ENCODE assay signal across 16 cellular contexts in genomic region chr3:42019953-42020260, GRCh38. TPM values are rescaled to one million over a fixed set of nuclear protein-coding genes. Genes with fewer than 3 reads are reported as not detected.
DNase-seq lines count a peak whose midpoint lies in the region; ATAC-seq and TF ChIP-seq lines count a peak whose summit lies in the region.
"Had no signal": no experiment of that assay in that cellular context is flagged by ENCODE, and none has a peak within 500 bp of the region (broad histone marks: within the 10 kb centered on the region; RNA-seq: fewer than 3 reads in every experiment).

No MANE protein-coding gene starts in this region.

- BruUV-seq in mammary epithelial cell (replicated peaks; lab: Mats Ljungman, UMichigan) = no TSS peak

- ATAC-seq in heart left ventricle = no peak
- ATAC-seq in left cardiac atrium = no peak

- dilution Hi-C loops in mammary epithelial cell (cut with HindIII; ENCODE audit: low sequenced_read_pairs) = no loop called here

- intact Hi-C loops in heart left ventricle (cut with DNase I) = loop anchor here in 9 of 10 donors (5.0 to 10.0 kb wide), 8 partner anchors 32 to 175 kb away; partner anchors contain the start of gene ULK4 (in 2 of the 9)
- intact Hi-C loops in left cardiac atrium (cut with DNase I) = loop anchor here in 1 of 2 donors (5.0 to 10.0 kb wide), 2 partner anchors 42 to 125 kb away; no protein-coding TSS in a partner anchor
- intact Hi-C loops in mammary epithelial cell (cut with micrococcal nuclease) = loop anchor here (2.0 kb wide), 1 partner anchor 71 kb away; the partner anchor contains the start of gene TRAK1
- intact Hi-C loops in thyroid gland (cut with DNase I) = loop anchor here (10.0 kb wide), 1 partner anchor 55 kb away; the partner anchor contains the start of gene ULK4

- H3K27ac ChIP-seq in heart left ventricle (peak overlapping the region in 11 of 12 donors; percentile 7 to 91 (median 52)), mammary epithelial cell (ENCODE audit: insufficient read depth, low read depth, low read length) (peak overlapping the region; percentile 75), thyroid gland (peak overlapping the region in 2 of 3 donors; percentile 65 to 67)
- H3K27ac ChIP-seq: HL-60 had no signal

- H3K36me3 ChIP-seq in heart left ventricle = no peaks in the 10 kb centered on the region
- no peaks in the 10 kb centered on the region for H3K36me3 ChIP-seq in mammary epithelial cell (ENCODE audit: insufficient read depth, low read length)
- no peaks in the 10 kb centered on the region for H3K36me3 ChIP-seq in thyroid gland
- H3K36me3 ChIP-seq: pancreas had no signal

- in situ Hi-C loops in mammary epithelial cell (cut with MboI; ENCODE audit: low sequenced_read_pairs in 2 of 2) = loop anchor here in 1 of 2 donors (10.0 kb wide), 1 partner anchor 75 kb away; the partner anchor contains the start of gene TRAK1

- TF ChIP-seq CTCF in heart left ventricle (IDR thresholded peaks at IDR 0.05) = no peak
- no peak for TF ChIP-seq CTCF in mammary epithelial cell (conservative IDR thresholded peaks at IDR 0.05 in 1 of 2, IDR thresholded peaks at IDR 0.05 in 1 of 2; ENCODE audit: extremely low read depth in 1 of 2, insufficient read depth in 1 of 2, low read depth in 1 of 2, low read length in 2 of 2)
- TF ChIP-seq CTCF in thyroid gland (IDR thresholded peaks at IDR 0.05) = no peak

- H3K27me3 ChIP-seq in heart left ventricle = no peaks in the 10 kb centered on the region
- no peaks in the 10 kb centered on the region for H3K27me3 ChIP-seq in mammary epithelial cell (ENCODE audit: insufficient read depth, low read length)
- no peaks in the 10 kb centered on the region for H3K27me3 ChIP-seq in thyroid gland
- H3K27me3 ChIP-seq: body of pancreas, pancreas had no signal

- TF ChIP-seq POLR2A in heart left ventricle (IDR thresholded peaks at IDR 0.05) = no peak
- TF ChIP-seq POLR2A in thyroid gland (IDR thresholded peaks at IDR 0.05) = no peak

- H3K9ac ChIP-seq in mammary epithelial cell (ENCODE audit: insufficient read depth, low read length) = no peak overlapping the region

- no peak for DNase-seq in heart left ventricle
- no peak for DNase-seq in left cardiac atrium
- no peak for DNase-seq in mammary epithelial cell
- DNase-seq in myocyte (ENCODE audit: low read depth) = peak; percentile 40
- DNase-seq in thyroid gland = no peak
- DNase-seq in activated T-cell treated with anti-CD3 and anti-CD28 coated beads, Interleukin-2, amount 50 U/mL, for 1 hour = no peak
- DNase-seq in NCI-H2029 treated with DMSO at 0.1 percent for 48 hours (lab: John Stamatoyannopoulos, UW) = no peak
- no peak for DNase-seq in effector CD4-positive, alpha-beta T cell
- DNase-seq: CD4-positive, CD25-positive, alpha-beta regulatory T cell; Kasumi-1; midbrain; NCI-H1436 treated with DMSO at 0.1 percent for 48 hours; NCI-H446 had no signal

- peak overlapping the region; percentile 77 for H3K4me2 ChIP-seq in mammary epithelial cell (ENCODE audit: insufficient read depth, low read depth, low read length)

- H2AFZ ChIP-seq in mammary epithelial cell (ENCODE audit: low read depth, low read length) = no peak overlapping the region

- peaks cover 0 to under 1% (median 0%) of the 10 kb centered on the region in 12 donors for H3K9me3 ChIP-seq in heart left ventricle
- H3K9me3 ChIP-seq in mammary epithelial cell (replicated peaks; ENCODE audit: insufficient read depth, low read length) = no peaks in the 10 kb centered on the region
- no peaks in the 10 kb centered on the region for H3K9me3 ChIP-seq in thyroid gland
- H3K9me3 ChIP-seq: body of pancreas, pancreas had no signal

- H3K4me3 ChIP-seq in heart left ventricle = no peak overlapping the region
- H3K4me3 ChIP-seq in mammary epithelial cell (replicated peaks in 1 of 3; ENCODE audit: insufficient read depth in 1 of 3, low read depth in 2 of 3, low read length in 3 of 3) = no peak overlapping the region
- no peak overlapping the region for H3K4me3 ChIP-seq in thyroid gland (replicated peaks in 1 of 3)
- H3K4me3 ChIP-seq: body of pancreas, pancreas had no signal

- peaks cover 91% of the 10 kb centered on the region for H3K79me2 ChIP-seq in mammary epithelial cell (ENCODE audit: insufficient read depth, low read length)

- no peaks in the 10 kb centered on the region for H4K20me1 ChIP-seq in mammary epithelial cell (ENCODE audit: insufficient read depth, low read length)

- WGBS in heart left ventricle, 4 donors = 37 to 54% (median 46%) methylated on average over 5 of the region's 5 CpGs
- 96% methylated on average over 5 of the region's 5 CpGs for WGBS in mammary epithelial cell (ENCODE audit: low coverage, missing lambda C conversion rate)
- 89 to 94% methylated on average over 5 of the region's 5 CpGs for WGBS in thyroid gland, 2 donors

- CTCF ChIA-PET in mammary epithelial cell (lab: Charles Lee; ENCODE audit: low non-redundant PET) = interaction anchor here (0.6 kb wide), 1 partner anchor 164 kb away, joined by 3 read pairs; no protein-coding TSS in a partner anchor

- peaks cover 6 to 100% (median 92%) of the 10 kb centered on the region in 12 donors for H3K4me1 ChIP-seq in heart left ventricle
- peaks cover 42% of the 10 kb centered on the region for H3K4me1 ChIP-seq in mammary epithelial cell (ENCODE audit: insufficient read depth, low read length)
- peaks cover 65 to 80% of the 10 kb centered on the region in 2 donors for H3K4me1 ChIP-seq in thyroid gland

RNA-seq across cellular contexts. Expression of gene ULK4, which starts 58.0 kb away (rescaled TPM):
- total RNA-seq in heart left ventricle (1 to 10 TPM; 1.8 to 6.1 (median 3.7) TPM), left cardiac atrium (10 to 100 TPM; 12.7 to 13.8 TPM), mammary epithelial cell (1 to 10 TPM; 5.3 to 9.2 TPM), myocyte (2.0 and 2.1 TPM in 2 replicates), thyroid gland (10 to 100 TPM; 18.7 to 58.2 (median 43.3) TPM)
- polyA plus RNA-seq in heart left ventricle (1 to 10 TPM in 1 of 2 donors, under 1 TPM in 1; 0.91 to 1.6 TPM), mammary epithelial cell (2.1 TPM)
- polyA minus RNA-seq in mammary epithelial cell = 0.67 TPM
- polyA plus RNA-seq in myocyte (2012) = 4.9 TPM
